8 cellular contexts compared by ENCODE assay signal in genomic region chr16:48535831-48536599, GRCh38.
DNase-seq lines count a peak whose midpoint lies in the region; ATAC-seq and TF ChIP-seq lines count a peak whose summit lies in the region.

No MANE protein-coding gene starts in this region.

- no peak for TF ChIP-seq POLR2A in sigmoid colon (IDR thresholded peaks at IDR 0.05)

- no peaks in the 10 kb centered on the region for H3K9me3 ChIP-seq in OCI-LY3 (ENCODE audit: insufficient read depth, low read length)
- no peaks in the 10 kb centered on the region for H3K9me3 ChIP-seq in sigmoid colon

- H3K9ac ChIP-seq in OCI-LY3 (ENCODE audit: low read length), result peak overlapping the region; percentile 33

- intact Hi-C loops in activated CD4-positive, alpha-beta T cell treated with anti-CD3 and anti-CD28 coated beads for 36 hours (cut with DNase I, micrococcal nuclease), result loop anchor here in 1 of 2 experiments (5.0 kb wide), 1 partner anchor 86 kb away; no protein-coding TSS in a partner anchor
- intact Hi-C loops in sigmoid colon (cut with DNase I), result loop anchor here (5.0 to 10.0 kb wide), 2 partner anchors 86 to 151 kb away; partner anchors contain the start of gene SIAH1

- TF ChIP-seq EP300 in sigmoid colon (IDR thresholded peaks at IDR 0.05), result no peak

- no peaks in the 10 kb centered on the region for H3K27me3 Mint-ChIP-seq in activated CD4-positive, alpha-beta T cell treated with anti-CD3 and anti-CD28 coated beads for 36 hours
- H3K27me3 Mint-ChIP-seq in HFFc6 (ENCODE audit: insufficient read depth), result peaks cover 4% of the 10 kb centered on the region

- WGBS in sigmoid colon, 2 donors, result 48 to 74% methylated on average over 16 of the region's 16 CpGs

- H3K27ac Mint-ChIP-seq in activated CD4-positive, alpha-beta T cell treated with anti-CD3 and anti-CD28 coated beads for 36 hours, result no peak overlapping the region
- H3K27ac Mint-ChIP-seq in HFFc6, result no peak overlapping the region

- peaks cover 2% of the 10 kb centered on the region for H3K36me3 Mint-ChIP-seq in activated CD4-positive, alpha-beta T cell treated with anti-CD3 and anti-CD28 coated beads for 36 hours (ENCODE audit: low read depth)
- no peaks in the 10 kb centered on the region for H3K36me3 Mint-ChIP-seq in HFFc6 (ENCODE audit: low read depth)

- H2AFZ ChIP-seq in OCI-LY3 (ENCODE audit: low read depth, low read length), result no peak overlapping the region

- no peaks in the 10 kb centered on the region for H4K20me1 ChIP-seq in OCI-LY3 (ENCODE audit: insufficient read depth, low read length)

- CTCF ChIA-PET in activated CD4-positive, alpha-beta T cell treated with anti-CD3 and anti-CD28 coated beads for 36 hours (lab: Charles Lee), result interaction anchor here (1.3 to 1.6 kb wide), 2 partner anchors 87 to 94 kb away, joined by 4 to 6 read pairs; no protein-coding TSS in a partner anchor

- H3K4me3 ChIP-seq in OCI-LY3 (ENCODE audit: low read length), result peak overlapping the region; percentile 53
- H3K4me3 ChIP-seq in sigmoid colon, result no peak overlapping the region

- no peak for TF ChIP-seq CTCF in OCI-LY3 (IDR thresholded peaks at IDR 0.05; ENCODE audit: low read depth, low read length)
- TF ChIP-seq CTCF in foreskin keratinocyte (conservative IDR thresholded peaks at IDR 0.05), result no peak
- no peak for TF ChIP-seq CTCF in sigmoid colon (IDR thresholded peaks at IDR 0.05)
- no peak for TF ChIP-seq CTCF in HFFc6 (IDR thresholded peaks at IDR 0.05)

- ATAC-seq in activated CD4-positive, alpha-beta T cell treated with anti-CD3 and anti-CD28 coated beads for 36 hours, result peak; percentile 43
- ATAC-seq in HG02938 (IDR thresholded peaks at IDR 0.05; ENCODE audit: unreplicated experiment), result peak; percentile 62
- peak; percentile 69 for ATAC-seq in foreskin keratinocyte

- POLR2A ChIA-PET in activated CD4-positive, alpha-beta T cell treated with anti-CD3 and anti-CD28 coated beads for 36 hours (lab: Charles Lee), result interaction anchor here (0.6 kb wide), 1 partner anchor 17 kb away, joined by 3 read pairs; no protein-coding TSS in a partner anchor

- no peak overlapping the region for H3K4me3 Mint-ChIP-seq in activated CD4-positive, alpha-beta T cell treated with anti-CD3 and anti-CD28 coated beads for 36 hours
- H3K4me3 Mint-ChIP-seq in HFFc6, result no peak overlapping the region

- no peaks in the 10 kb centered on the region for H3K9me3 Mint-ChIP-seq in activated CD4-positive, alpha-beta T cell treated with anti-CD3 and anti-CD28 coated beads for 36 hours (ENCODE audit: low read depth)
- no peaks in the 10 kb centered on the region for H3K9me3 Mint-ChIP-seq in HFFc6

- no peaks in the 10 kb centered on the region for H3K27me3 ChIP-seq in OCI-LY3 (ENCODE audit: low read depth, low read length)
- H3K27me3 ChIP-seq in foreskin keratinocyte, result no peaks in the 10 kb centered on the region
- no peaks in the 10 kb centered on the region for H3K27me3 ChIP-seq in sigmoid colon

- H3K4me1 Mint-ChIP-seq in activated CD4-positive, alpha-beta T cell treated with anti-CD3 and anti-CD28 coated beads for 36 hours, result peaks cover 16% of the 10 kb centered on the region
- H3K4me1 Mint-ChIP-seq in HFFc6 (ENCODE audit: low read depth), result peaks cover 8% of the 10 kb centered on the region

- H3K4me1 ChIP-seq in OCI-LY3 (ENCODE audit: low read length) (peaks cover 32% of the 10 kb centered on the region), foreskin keratinocyte (peaks cover 16% of the 10 kb centered on the region), sigmoid colon (peaks cover 0 to 39% (median 34%) of the 10 kb centered on the region in 4 donors)

- H3K79me2 ChIP-seq in OCI-LY3 (ENCODE audit: low read length), result no peaks in the 10 kb centered on the region

- peak overlapping the region; percentile 78 for H3K4me2 ChIP-seq in OCI-LY3 (ENCODE audit: low read length)

- DNase-seq in activated CD4-positive, alpha-beta T cell treated with anti-CD3 and anti-CD28 coated beads for 36 hours, result peak; percentile 40
- DNase-seq in activated CD4-positive, alpha-beta T cell treated with anti-CD3 and anti-CD28 coated beads for 4 hours, result no peak
- peak; percentile 52 to 65 for DNase-seq in foreskin keratinocyte
- peak; percentile 82 for DNase-seq in sigmoid colon
- no peak for DNase-seq in HFFc6
- no peak for DNase-seq in occipital lobe (lab: John Stamatoyannopoulos, UW)

- H3K27ac ChIP-seq in OCI-LY3 (ENCODE audit: low read length) (peak overlapping the region; percentile 73), foreskin keratinocyte (peak overlapping the region; percentile 20), sigmoid colon (peak overlapping the region; percentile 45 to 80 (median 67))

- H3K36me3 ChIP-seq in OCI-LY3 (replicated peaks; ENCODE audit: low read depth, low read length), result peaks cover under 1% of the 10 kb centered on the region
- H3K36me3 ChIP-seq in sigmoid colon, result peaks cover 0 to 13% (median 4%) of the 10 kb centered on the region in 4 donors

Comparison
In these comparisons a context has a peak if more than half of its experiments do, and no peak if none do; other contexts are left out.
1. DNase-seq: peak in activated CD4-positive, alpha-beta T cell treated with anti-CD3 and anti-CD28 coated beads for 36 hours (single experiment), foreskin keratinocyte (2 of 2) and sigmoid colon (single experiment); none in activated CD4-positive, alpha-beta T cell treated with anti-CD3 and anti-CD28 coated beads for 4 hours (0 of 2), HFFc6 (single experiment) and occipital lobe (single experiment).
2. H3K27ac ChIP-seq: peak in every context shown above with its lines; median percentile 73 in OCI-LY3; 67 in sigmoid colon; 20 in foreskin keratinocyte.
3. Peak in every context shown above with its lines, with median percentiles within 50 percentile points of each other: ATAC-seq.